ENCODE assay signal across 31 cellular contexts in the genomic region with DNA sequence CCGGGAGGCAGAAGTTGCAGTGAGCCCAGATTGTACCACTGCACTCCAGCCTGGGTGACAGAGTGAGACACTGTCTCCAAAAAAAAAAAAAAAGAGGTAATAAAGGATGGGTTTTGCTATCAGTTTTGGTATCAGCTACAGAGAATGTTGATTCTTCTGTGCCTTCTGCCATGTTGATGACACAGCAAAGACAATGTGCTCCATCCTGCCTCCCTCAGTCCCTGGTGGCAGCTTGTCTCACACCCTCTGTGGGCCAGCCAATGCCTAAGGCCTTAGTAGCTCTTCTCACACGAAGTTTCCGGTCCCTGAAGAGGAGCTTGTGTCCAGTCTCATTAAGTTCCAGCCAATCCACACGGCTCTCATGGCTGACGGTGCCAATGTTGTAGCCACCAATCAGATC. TPM values are rescaled to one million over a fixed set of nuclear protein-coding genes. Genes with fewer than 3 reads are reported as not detected.
"Had no signal": no experiment of that assay in that cellular context is flagged by ENCODE, and none has a peak within 500 bp of the region (broad histone marks: within the 10 kb centered on the region; RNA-seq: fewer than 3 reads in every experiment).

No MANE protein-coding gene starts in this region.

- H3K79me2 ChIP-seq: parathyroid adenoma had no signal

- H3K9ac ChIP-seq: parathyroid adenoma had no signal

- H3K27me3 ChIP-seq: gastrocnemius medialis, right lobe of liver, stomach, thyroid gland, vagina had no signal

- H3K4me3 Mint-ChIP-seq: memory B cell; mesothelial cell of epicardium; naive B cell; natural killer cell treated with Interleukin-12 subunit alpha and Interleukin-12 subunit beta and Interleukin-15 and Interleukin-18, amount 100 ng/mL, for 72 hours; neural crest cell had no signal

- H3K4me1 ChIP-seq: gastrocnemius medialis, parathyroid adenoma, right lobe of liver, stomach, thyroid gland, vagina had no signal

- H3K9me3 Mint-ChIP-seq: memory B cell; mesothelial cell of epicardium; naive B cell; natural killer cell treated with Interleukin-12 subunit alpha and Interleukin-12 subunit beta and Interleukin-15 and Interleukin-18, amount 100 ng/mL, for 72 hours; neural crest cell had no signal

- DNase-seq: dermis blood vessel endothelial cell; effector memory CD4-positive, alpha-beta T cell; foreskin fibroblast; gastrocnemius medialis; head of caudate nucleus; mucosa of descending colon; naive B cell; right lobe of liver; small intestine; stimulated activated CD4-positive, alpha-beta T cell treated with anti-CD3 and anti-CD28 coated beads, Interleukin-12 subunit alpha, Interleukin-12 subunit beta, amount 100 ng/mL, for 4 hours; stimulated activated CD4-positive, alpha-beta T cell treated with anti-CD3 and anti-CD28 coated beads, Interleukin-1b, Interleukin-23, amount 100 ng/mL, for 48 hours; stimulated activated CD4-positive, alpha-beta T cell treated with anti-CD3 and anti-CD28 coated beads, Interleukin-4, amount 100 ng/mL, for 1 hour; stimulated activated CD8-positive, alpha-beta memory T cell treated with anti-CD3 and anti-CD28 coated beads, Interleukin-4, amount 100 ng/mL, for 48 hours; stimulated activated naive CD4-positive, alpha-beta T cell treated with Interleukin-2 at 50 U/mL for 16 hours; stomach; thyroid gland; trophoblast cell had no signal

- H2AFZ ChIP-seq: parathyroid adenoma had no signal

- ATAC-seq: esophagus mucosa; gastrocnemius medialis; left lobe of liver; mucosa of descending colon; natural killer cell treated with Interleukin-12 subunit alpha and Interleukin-12 subunit beta and Interleukin-15 and Interleukin-18, amount 100 ng/mL, for 72 hours; right lobe of liver had no signal

- H3K27ac ChIP-seq: coronary artery, gastrocnemius medialis, parathyroid adenoma, right lobe of liver, stomach, thyroid gland, vagina had no signal

- H3K27me3 Mint-ChIP-seq: memory B cell; naive B cell; natural killer cell treated with Interleukin-12 subunit alpha and Interleukin-12 subunit beta and Interleukin-15 and Interleukin-18, amount 100 ng/mL, for 72 hours; progenitor cell of endocrine pancreas had no signal

- H3K4me1 Mint-ChIP-seq: mesothelial cell of epicardium, naive B cell, neural crest cell had no signal

- H3K27ac Mint-ChIP-seq: memory B cell; mesothelial cell of epicardium; naive B cell; natural killer cell treated with Interleukin-12 subunit alpha and Interleukin-12 subunit beta and Interleukin-15 and Interleukin-18, amount 100 ng/mL, for 72 hours had no signal

- H3K9me3 ChIP-seq: gastrocnemius medialis, mucosa of descending colon, right lobe of liver, stomach, thyroid gland, vagina had no signal

- H3K4me3 ChIP-seq: coronary artery, gastrocnemius medialis, lung, mucosa of descending colon, right lobe of liver, stomach, thyroid gland, vagina had no signal

- FAIRE-seq: endometrium, keratinocyte, small intestine had no signal

RNA-seq across cellular contexts. Expression of gene FNDC4, which starts 23.0 kb away (rescaled TPM):
- total RNA-seq: natural killer cell treated with Interleukin-12 subunit alpha and Interleukin-12 subunit beta and Interleukin-15 and Interleukin-18, amount 100 ng/mL, for 72 hours had no signal

RNA-seq across cellular contexts. Expression of gene GCKR, which starts 24.7 kb away (rescaled TPM):
- total RNA-seq: mesothelial cell of epicardium; natural killer cell treated with Interleukin-12 subunit alpha and Interleukin-12 subunit beta and Interleukin-15 and Interleukin-18, amount 100 ng/mL, for 72 hours had no signal

RNA-seq across cellular contexts. Expression of gene KRTCAP3, which starts 29.8 kb away (rescaled TPM):
- total RNA-seq: glomerular endothelial cell had no signal
